Comparison of ENCODE assay signal across 19 cellular contexts in genomic region chr16:54873081-54873480, GRCh38. TPM values are rescaled to one million over a fixed set of nuclear protein-coding genes. Genes with fewer than 3 reads are reported as not detected.
"Had no signal": no experiment of that assay in that cellular context is flagged by ENCODE, and none has a peak within 500 bp of the region (broad histone marks: within the 10 kb centered on the region; RNA-seq: fewer than 3 reads in every experiment).

No MANE protein-coding gene starts in this region.

- H3K79me2 ChIP-seq: hepatocyte had no signal

- H3K36me3 ChIP-seq: cardiac muscle cell, transverse colon had no signal

- ATAC-seq: left ventricle myocardium superior, right cardiac atrium had no signal

- DNase-seq: activated CD4-positive, alpha-beta T cell treated with anti-CD3 and anti-CD28 coated beads, Interleukin-2, amount 50 U/mL, for 1 hour; activated naive CD4-positive, alpha-beta T cell; activated naive CD8-positive, alpha-beta T cell treated with anti-CD3 and anti-CD28 coated beads, Interleukin-2, amount 10 ng/mL, durations not matched to agents 7 days and 5 days; activated T-cell treated with anti-CD3 and anti-CD28 coated beads for 4 hours; aorta; dorsolateral prefrontal cortex; kidney; left ventricle myocardium superior; mesenchymal stem cell; occipital lobe; right cardiac atrium; small intestine; stimulated activated CD4-positive, alpha-beta T cell treated with anti-CD3 and anti-CD28 coated beads, Interleukin-4, amount 100 ng/mL, for 4 hours; stimulated activated CD8-positive, alpha-beta memory T cell treated with anti-CD3 and anti-CD28 coated beads, Interleukin-4, amount 100 ng/mL, for 48 hours; stimulated activated naive CD4-positive, alpha-beta T cell treated with Interleukin-2 at 50 U/mL for 16 hours; substantia nigra; transverse colon had no signal

- H3K27me3 ChIP-seq: cardiac muscle cell, hepatocyte, transverse colon had no signal

- H3K9me3 ChIP-seq: transverse colon had no signal

- H3K4me2 ChIP-seq: hepatocyte had no signal

- FAIRE-seq: kidney, small intestine had no signal

- H3K4me3 ChIP-seq: cardiac muscle cell, dorsolateral prefrontal cortex, hepatocyte, transverse colon had no signal

- H3K4me1 ChIP-seq: transverse colon had no signal

- H3K27ac ChIP-seq: cardiac muscle cell, dorsolateral prefrontal cortex, hepatocyte, transverse colon had no signal

- H2AFZ ChIP-seq: hepatocyte had no signal

RNA-seq across cellular contexts. Expression of gene IRX5, which starts 57.6 kb away (rescaled TPM):
- total RNA-seq: activated naive CD8-positive, alpha-beta T cell treated with anti-CD3 and anti-CD28 coated beads, Interleukin-2, amount 10 ng/mL, durations not matched to agents 7 days and 5 days; transverse colon had no signal
